ENCODE assay signal across 31 cellular contexts in genomic region chr7:29391262-29391661, GRCh38.
"Had no signal": no experiment of that assay in that cellular context is flagged by ENCODE, and none has a peak within 500 bp of the region (broad histone marks: within the 10 kb centered on the region; RNA-seq: fewer than 3 reads in every experiment).

No MANE protein-coding gene starts in this region.

- H3K36me3 ChIP-seq: adrenal gland, brain microvascular endothelial cell, breast epithelium had no signal

- H3K27me3 ChIP-seq: adrenal gland, body of pancreas, breast epithelium had no signal

- H3K27ac ChIP-seq: adrenal gland, body of pancreas, brain microvascular endothelial cell, breast epithelium, VCaP had no signal

- H3K4me3 ChIP-seq: adrenal gland, body of pancreas, breast epithelium had no signal

- DNase-seq: activated B cell treated with CpG ODN at 0.5 μM for 24 hours; activated CD4-positive, alpha-beta memory T cell treated with anti-CD3 and anti-CD28 coated beads for 36 hours; activated CD4-positive, alpha-beta T cell treated with anti-CD3 and anti-CD28 coated beads for 4 hours; activated CD4-positive, alpha-beta T cell treated with anti-CD3 and anti-CD28 coated beads, Interleukin-2, amount 10 ng/mL, durations not matched to agents 24 days and 14 days; activated CD4-positive, alpha-beta T cell treated with anti-CD3 and anti-CD28 coated beads, Interleukin-2, amount 50 U/mL, for 1 hour; activated CD4-positive, alpha-beta T cell treated with anti-CD3 and anti-CD28 coated beads, Interleukin-2, amount 50 U/mL, for 4 hours; activated CD4-positive, CD25-positive, alpha-beta regulatory T cell treated with anti-CD3 and anti-CD28 coated beads, Interleukin-2, amount 50 U/mL, for 72 hours; activated CD8-positive, alpha-beta memory T cell treated with anti-CD3 and anti-CD28 coated beads, Interleukin-2, amount 50 U/mL, for 4 hours; activated CD8-positive, alpha-beta T cell treated with anti-CD3 and anti-CD28 coated beads for 36 hours; activated effector memory CD4-positive, alpha-beta T cell treated with anti-CD3 and anti-CD28 coated beads, Interleukin-2, amount 50 U/mL, for 16 hours; activated gamma-delta T cell treated with Interleukin-2 at 50 U/mL for 16 hours; activated naive CD4-positive, alpha-beta T cell; activated naive CD4-positive, alpha-beta T cell treated with anti-CD3 and anti-CD28 coated beads for 36 hours; activated naive CD4-positive, alpha-beta T cell treated with anti-CD3 and anti-CD28 coated beads, Interleukin-2, amount 50 U/mL, for 16 hours; activated naive CD8-positive, alpha-beta T cell treated with anti-CD3 and anti-CD28 coated beads for 36 hours; activated T-cell treated with anti-CD3 and anti-CD28 coated beads for 4 hours; activated T-cell treated with anti-CD3 and anti-CD28 coated beads, Interleukin-2, amount 50 U/mL, for 1 hour; activated T-cell treated with anti-CD3 and anti-CD28 coated beads, Interleukin-2, amount 50 U/mL, for 4 hours; activated T-cell treated with anti-CD3 and anti-CD28 coated beads, Interleukin-2, amount 50 U/mL, for 72 hours; adrenal gland; amniotic stem cell; aorta; body of pancreas; brain microvascular endothelial cell; central memory CD4-positive, alpha-beta T cell; T-helper 2 cell; T-helper 9 cell had no signal

- H3K4me1 ChIP-seq: adrenal gland, body of pancreas, breast epithelium had no signal

- ATAC-seq: activated CD8-positive, alpha-beta T cell treated with anti-CD3 and anti-CD28 coated beads for 36 hours; activated naive CD4-positive, alpha-beta T cell treated with anti-CD3 and anti-CD28 coated beads, Interleukin-2, amount 50 U/mL, for 72 hours; activated T-cell treated with anti-CD3 and anti-CD28 coated beads, Interleukin-2, amount 50 U/mL, for 4 hours; activated T-cell treated with anti-CD3 and anti-CD28 coated beads, Interleukin-2, amount 50 U/mL, for 72 hours; activated T-helper 17 cell treated with anti-CD3 and anti-CD28 coated beads, Interleukin-2, amount 50 U/mL, for 72 hours; body of pancreas had no signal

- H3K9me3 ChIP-seq: adrenal gland, body of pancreas, breast epithelium had no signal
